In genomic region chr19:36141039-36141914, GRCh38 we compare ENCODE assay signal across 8 cellular contexts. TPM values are rescaled to one million over a fixed set of nuclear protein-coding genes. Genes with fewer than 3 reads are reported as not detected.
DNase-seq lines count a peak whose midpoint lies in the region; ATAC-seq and TF ChIP-seq lines count a peak whose summit lies in the region.

No MANE protein-coding gene starts in this region.

- H3K4me3 ChIP-seq in MG63 = peak overlapping the region; percentile 100
- peak overlapping the region; percentile 85 to 100 for H3K4me3 ChIP-seq in foreskin fibroblast (ENCODE audit: low read depth in 1 of 2, low read length in 2 of 2)
- peak overlapping the region; percentile 98 for H3K4me3 ChIP-seq in neural cell (ENCODE audit: low read length)

- peaks cover 9% of the 10 kb centered on the region for H3K79me2 ChIP-seq in neural cell (replicated peaks; ENCODE audit: insufficient read depth, low read length)

- DNase-seq in CMK (ENCODE audit: low read depth) = peak; percentile 73
- peak; percentile 75 for DNase-seq in MG63
- peak; percentile 52 for DNase-seq in SHP77 treated with DMSO at 0.1 percent for 48 hours (lab: John Stamatoyannopoulos, UW)
- peak; percentile 51 for DNase-seq in activated gamma-delta T cell (lab: John Stamatoyannopoulos, UW)
- peak; percentile 75 to 94 for DNase-seq in foreskin fibroblast
- peak; percentile 92 for DNase-seq in stimulated activated naive CD8-positive, alpha-beta T cell treated with anti-CD3 and anti-CD28 coated beads, Interleukin-15, Interleukin-2, amounts not matched to agents 100 U/mL and 50 U/mL, for 24 hours

- H3K36me3 ChIP-seq in MG63 (peaks cover 50% of the 10 kb centered on the region), neural cell (ENCODE audit: insufficient read depth, low read length) (peaks cover 13% of the 10 kb centered on the region)

- no peaks in the 10 kb centered on the region for H3F3A ChIP-seq in neural cell (ENCODE audit: insufficient read depth, low read length, poor library complexity, severe bottlenecking)

- peak overlapping the region; percentile 92 for H3K9ac ChIP-seq in neural cell (ENCODE audit: low read length)

- no peak for TF ChIP-seq EP300 in neural cell (conservative IDR thresholded peaks at IDR 0.05; ENCODE audit: poor library complexity, severe bottlenecking)

- no peaks in the 10 kb centered on the region for H4K20me1 ChIP-seq in neural cell (ENCODE audit: insufficient read depth)

- peak overlapping the region; percentile 89 for H3K27ac ChIP-seq in neural cell (ENCODE audit: low read length)

- H3K27me3 ChIP-seq in MG63 (no peaks in the 10 kb centered on the region), neural cell (ENCODE audit: insufficient read depth, low read depth, low read length) (no peaks in the 10 kb centered on the region)

- peak; percentile 46 for ATAC-seq in GM21576 (IDR thresholded peaks at IDR 0.05; ENCODE audit: unreplicated experiment)
- peak; percentile 70 for ATAC-seq in stimulated activated naive CD8-positive, alpha-beta T cell treated with anti-CD3 and anti-CD28 coated beads, Interleukin-15, Interleukin-2, amounts not matched to agents 100 U/mL and 50 U/mL, for 24 hours

- TF ChIP-seq CTCF in foreskin fibroblast (IDR thresholded peaks at IDR 0.05; ENCODE audit: low read depth, low read length) = no peak
- no peak for TF ChIP-seq CTCF in neural cell (IDR thresholded peaks at IDR 0.05; ENCODE audit: poor library complexity, severe bottlenecking)

- no peak overlapping the region for H3K4me2 ChIP-seq in neural cell (ENCODE audit: low read length)

- no peak overlapping the region for H2AFZ ChIP-seq in neural cell (ENCODE audit: low read depth, low read length)

- H3K9me3 ChIP-seq in MG63 (no peaks in the 10 kb centered on the region), neural cell (ENCODE audit: low read length) (no peaks in the 10 kb centered on the region)

- no peak for TF ChIP-seq RAD21 in neural cell (conservative IDR thresholded peaks at IDR 0.05)

- no peaks in the 10 kb centered on the region for H3K9me2 ChIP-seq in neural cell (ENCODE audit: insufficient read depth, low read length)

TF ChIP-seq in neural cell, 6 proteins besides CTCF, POLR2A, EP300 and RAD21:
- TF ChIP-seq POLR2AphosphoS5 (IDR thresholded peaks at IDR 0.05) (peak; percentile 74), TAF1 (IDR thresholded peaks at IDR 0.05; ENCODE audit: low read depth) (peak; percentile 15), REST (IDR thresholded peaks at IDR 0.05; ENCODE audit: borderline replicate concordance) (peak; percentile 31), SMC3 (conservative IDR thresholded peaks at IDR 0.05; ENCODE audit: poor library complexity) (no peak), EZH2 (IDR thresholded peaks at IDR 0.05; ENCODE audit: borderline replicate concordance, insufficient read depth, low read length, poor library complexity, severe bottlenecking) (no peak), MXI1 (conservative IDR thresholded peaks at IDR 0.05; ENCODE audit: poor library complexity, severe bottlenecking) (no peak)
TF ChIP-seq in neural cell: peak in this region for 3.

RNA-seq across cellular contexts. Expression of gene CAPNS1, which starts 1.4 kb away (rescaled TPM):
- 415 and 505 TPM in 2 replicates for total RNA-seq in MG63 (2014; rRNA removed; shearing (Covaris generic); ENCODE audit: low replicate concordance)
- 67.3 and 87.8 TPM in 2 replicates for polyA plus RNA-seq in neural cell
- polyA minus RNA-seq in neural cell = 73.7 and 81.6 TPM in 2 replicates

RNA-seq across cellular contexts. Expression of gene COX7A1, which starts 11.0 kb away (rescaled TPM):
- total RNA-seq in MG63 (2014; rRNA removed; shearing (Covaris generic); ENCODE audit: low replicate concordance) = not detected in 2 replicates
- not detected in 2 replicates for polyA plus RNA-seq in neural cell
- polyA minus RNA-seq in neural cell = not detected in 2 replicates

RNA-seq across cellular contexts. Expression of gene TBCB, which starts 26.0 kb away (rescaled TPM):
- total RNA-seq in MG63 (2014; rRNA removed; shearing (Covaris generic); ENCODE audit: low replicate concordance) = 453 and 520 TPM in 2 replicates
- polyA plus RNA-seq in neural cell = 640 and 643 TPM in 2 replicates
- polyA minus RNA-seq in neural cell = 289 and 320 TPM in 2 replicates

RNA-seq across cellular contexts. Expression of gene POLR2I, which starts 26.6 kb away (rescaled TPM):
- 94.2 and 101 TPM in 2 replicates for total RNA-seq in MG63 (2014; rRNA removed; shearing (Covaris generic); ENCODE audit: low replicate concordance)
- 159 and 169 TPM in 2 replicates for polyA plus RNA-seq in neural cell
- 50.9 and 60.9 TPM in 2 replicates for polyA minus RNA-seq in neural cell

RNA-seq across cellular contexts. Expression of gene OVOL3, which starts 30.3 kb away (rescaled TPM):
- total RNA-seq in MG63 (2014; rRNA removed; shearing (Covaris generic); ENCODE audit: low replicate concordance) = not detected in 2 replicates
- polyA plus RNA-seq in neural cell = not detected in 2 replicates
- polyA minus RNA-seq in neural cell = not detected in 2 replicates

Comparison
In these comparisons a context has a peak if more than half of its experiments do, and no peak if none do; other contexts are left out.
1. Peak in every context shown above with its lines: DNase-seq, ATAC-seq, H3K4me3 ChIP-seq and H3K27ac ChIP-seq.